Comparison of ENCODE assay signal across 8 cellular contexts in genomic region chr4:105637409-105638258, GRCh38.
A peak's percentile ranks its signal among the peaks of the same experiment; 100 is the strongest.
DNase-seq lines count a peak whose midpoint lies in the region; ATAC-seq, FAIRE-seq and TF ChIP-seq lines count a peak whose summit lies in the region.

No MANE protein-coding gene starts in this region.

- no peaks in the 10 kb centered on the region for H3K27me3 Mint-ChIP-seq in GM23338 (ENCODE audit: insufficient read depth, low read depth, poor library complexity)

- no peaks in the 10 kb centered on the region for H3K27me3 ChIP-seq in GM23338 (ENCODE audit: insufficient read depth)
- H3K27me3 ChIP-seq in MM.1S (replicated peaks; ENCODE audit: insufficient read depth, low read length) = no peaks in the 10 kb centered on the region
- no peaks in the 10 kb centered on the region for H3K27me3 ChIP-seq in transverse colon
- no peaks in the 10 kb centered on the region for H3K27me3 ChIP-seq in vagina

- H3K4me3 ChIP-seq in GM23338 (no peak overlapping the region), MM.1S (ENCODE audit: low read length) (peak overlapping the region; percentile 52), transverse colon (no peak overlapping the region), vagina (no peak overlapping the region)

- H3K36me3 ChIP-seq in GM23338 (ENCODE audit: insufficient read depth) (no peaks in the 10 kb centered on the region), MM.1S (replicated peaks; ENCODE audit: insufficient read depth, low read length) (no peaks in the 10 kb centered on the region), transverse colon (no peaks in the 10 kb centered on the region), vagina (no peaks in the 10 kb centered on the region)

- WGBS in transverse colon (ENCODE audit: low coverage in 1 of 2), 2 donors = 50 to 67% methylated on average over 4 to 5 of the region's 5 CpGs

- no peak for TF ChIP-seq CTCF in GM23338 (conservative IDR thresholded peaks at IDR 0.05; ENCODE audit: low read depth in 2 of 2)
- TF ChIP-seq CTCF in MM.1S (IDR thresholded peaks at IDR 0.05; ENCODE audit: low read length) = no peak
- TF ChIP-seq CTCF in transverse colon (IDR thresholded peaks at IDR 0.05) = no peak
- TF ChIP-seq CTCF in vagina (IDR thresholded peaks at IDR 0.05) = no peak

- DNase-seq in GM18507 (ENCODE audit: extremely low spot score, insufficient read length, low read depth) = no peak
- DNase-seq in GM23338 (ENCODE audit: low spot score) = no peak
- peak; percentile 94 for DNase-seq in MM.1S
- DNase-seq in SW480 (ENCODE audit: low spot score) = peak; percentile 2
- peak; percentile 56 to 63 for DNase-seq in hippocampal formation (lab: John Stamatoyannopoulos, UW)
- peak; percentile 83 for DNase-seq in transverse colon
- DNase-seq in AG08396 (ENCODE audit: low spot score) = no peak
- no peak for DNase-seq in vagina (ENCODE audit: extremely low spot score in 2 of 2)

- intact Hi-C loops in transverse colon (cut with DNase I; ENCODE audit: low total_unique reads) (no loop called here), vagina (cut with DNase I) (no loop called here)

- H3K4me3 Mint-ChIP-seq in GM23338 = no peak overlapping the region

- H3K4me1 ChIP-seq in GM23338 (ENCODE audit: insufficient read depth) = no peaks in the 10 kb centered on the region; the same call in 1 of the 2 replicates
- H3K4me1 ChIP-seq in MM.1S (ENCODE audit: low read length) = peaks cover 70% of the 10 kb centered on the region
- H3K4me1 ChIP-seq in transverse colon = peaks cover 0 to 45% (median 17%) of the 10 kb centered on the region in 4 donors
- H3K4me1 ChIP-seq in vagina = peaks cover 11% of the 10 kb centered on the region

- in situ Hi-C loops in transverse colon (cut with MboI; ENCODE audit: low pct_ligation_motif_present in 1 of 4, low pct_unique_long_range_greater_than_20kb in 1 of 4, low sequenced_read_pairs in 3 of 4) = no loop called here

- H4K20me1 ChIP-seq in GM23338 (replicated peaks; ENCODE audit: insufficient read depth) (no peaks in the 10 kb centered on the region), MM.1S (ENCODE audit: insufficient read depth, low read length) (no peaks in the 10 kb centered on the region)

- peak overlapping the region; percentile 36; the same call in 1 of the 2 replicates for H3K9ac ChIP-seq in MM.1S (ENCODE audit: low read length)

- H3K36me3 Mint-ChIP-seq in GM23338 (ENCODE audit: low read depth) = no peaks in the 10 kb centered on the region

- H3K27ac ChIP-seq in GM23338 (ENCODE audit: low read depth) (no peak overlapping the region), MM.1S (ENCODE audit: low read length) (peak overlapping the region; percentile 82), transverse colon (peak overlapping the region; percentile 22 to 55 (median 34)), vagina (no peak overlapping the region)

- H2AFZ ChIP-seq in GM23338 (no peak overlapping the region), MM.1S (ENCODE audit: low read length) (peak overlapping the region; percentile 61)

- no peak for TF ChIP-seq POLR2A in transverse colon (IDR thresholded peaks at IDR 0.05)
- TF ChIP-seq POLR2A in vagina (IDR thresholded peaks at IDR 0.05) = no peak

- H3K9me3 Mint-ChIP-seq in GM23338 = no peaks in the 10 kb centered on the region

- FAIRE-seq in GM18507 (lab: Jason Lieb, UNC) = peak; percentile 47

- H3K9me3 ChIP-seq in MM.1S (replicated peaks; ENCODE audit: insufficient read depth, low read length) (no peaks in the 10 kb centered on the region), transverse colon (no peaks in the 10 kb centered on the region), vagina (no peaks in the 10 kb centered on the region)

- H3K4me2 ChIP-seq in GM23338 (peak overlapping the region; percentile 34; the same call in 1 of the 2 replicates), MM.1S (ENCODE audit: low read depth, low read length) (peak overlapping the region; percentile 82)

- H3K79me2 ChIP-seq in GM23338 (replicated peaks; ENCODE audit: insufficient read depth) = no peaks in the 10 kb centered on the region
- H3K79me2 ChIP-seq in MM.1S (ENCODE audit: low read length) = no peaks in the 10 kb centered on the region

- H3K27ac Mint-ChIP-seq in GM23338 = no peak overlapping the region

- no peak for TF ChIP-seq EP300 in transverse colon (IDR thresholded peaks at IDR 0.05; ENCODE audit: low read depth)

- no peaks in the 10 kb centered on the region; the same call in 1 of the 2 replicates for H3K9me2 ChIP-seq in GM23338 (ENCODE audit: insufficient read depth)
- no peaks in the 10 kb centered on the region for H3K9me2 ChIP-seq in MM.1S (replicated peaks; ENCODE audit: insufficient read depth, low read length)

- ATAC-seq in GM23338 = peak; percentile 75

- H3K4me1 Mint-ChIP-seq in GM23338 = peaks cover 12% of the 10 kb centered on the region

- no peaks in the 10 kb centered on the region for H3F3A ChIP-seq in GM23338 (replicated peaks; ENCODE audit: low read depth)
- H3F3A ChIP-seq in MM.1S (ENCODE audit: insufficient read depth, low read length) = peaks cover 53% of the 10 kb centered on the region

TF ChIP-seq in GM23338, 12 proteins besides CTCF, POLR2A, EP300 and RAD21:
- TF ChIP-seq NANOG (IDR thresholded peaks at IDR 0.05; ENCODE audit: borderline replicate concordance) (no peak), POLR2AphosphoS5 (IDR thresholded peaks at IDR 0.05; ENCODE audit: low read depth) (no peak)
TF ChIP-seq in GM23338: peak in this region for 0.

Comparison
In these comparisons a context has a peak if more than half of its experiments do, and no peak if none do; other contexts are left out.
1. DNase-seq: peak in MM.1S (single experiment), SW480 (single experiment), hippocampal formation (2 of 2) and transverse colon (single experiment); none in GM18507 (single experiment), GM23338 (single experiment), AG08396 (single experiment) and vagina (0 of 2).
2. H3K27ac ChIP-seq: peak in MM.1S (single experiment) and transverse colon (4 of 4); none in GM23338 (single experiment) and vagina (single experiment).